Comparison of ENCODE assay signal across 11 cellular contexts in genomic region chr1:170668301-170668789, GRCh38. TPM values are rescaled to one million over a fixed set of nuclear protein-coding genes. Genes with fewer than 3 reads are reported as not detected.
DNase-seq lines count a peak whose midpoint lies in the region; ATAC-seq and TF ChIP-seq lines count a peak whose summit lies in the region.
"Had no signal": no experiment of that assay in that cellular context is flagged by ENCODE, and none has a peak within 500 bp of the region (broad histone marks: within the 10 kb centered on the region; RNA-seq: fewer than 3 reads in every experiment).

No MANE protein-coding gene starts in this region.

- peaks cover 77% of the 10 kb centered on the region for H3K27me3 Mint-ChIP-seq in activated T-helper 17 cell treated with anti-CD3 and anti-CD28 coated beads, Interleukin-2, amount 50 U/mL, for 72 hours
- H3K27me3 Mint-ChIP-seq in type B pancreatic cell (peaks cover 99% of the 10 kb centered on the region), MCF 10A (ENCODE audit: insufficient read depth, unreplicated experiment) (peaks cover 16% of the 10 kb centered on the region)

- H3K27ac Mint-ChIP-seq in activated T-helper 17 cell treated with anti-CD3 and anti-CD28 coated beads, Interleukin-2, amount 50 U/mL, for 72 hours, result no peak overlapping the region
- peak overlapping the region; percentile 71 for H3K27ac Mint-ChIP-seq in type B pancreatic cell
- no peak overlapping the region for H3K27ac Mint-ChIP-seq in MCF 10A (ENCODE audit: low read depth, unreplicated experiment)

- no peak for ATAC-seq in heart right ventricle
- no peak for ATAC-seq in activated T-helper 17 cell treated with anti-CD3 and anti-CD28 coated beads, Interleukin-2, amount 50 U/mL, for 72 hours (replicated peaks)

- CTCF ChIA-PET in MCF 10A (lab: Yijun Ruan, JAX), result no interaction called here

- no peak for DNase-seq in heart right ventricle
- no peak for DNase-seq in cardiac septum (ENCODE audit: low spot score)
- DNase-seq in islet precursor cell, result peak; percentile 58
- DNase-seq in type B pancreatic cell (ENCODE audit: extremely low spot score, unreplicated experiment), result no peak
- DNase-seq in cortex of kidney (lab: John Stamatoyannopoulos, UW), result no peak
- no peak for DNase-seq in MCF 10A (ENCODE audit: unreplicated experiment)
- DNase-seq in HuH-7 (ENCODE audit: low spot score), result no peak
- DNase-seq: DMS79 treated with DMSO at 0.1 percent for 48 hours, NCI-H1436 had no signal

- H3K4me3 Mint-ChIP-seq in activated T-helper 17 cell treated with anti-CD3 and anti-CD28 coated beads, Interleukin-2, amount 50 U/mL, for 72 hours, result peak overlapping the region; percentile 13
- peak overlapping the region; percentile 90 for H3K4me3 Mint-ChIP-seq in type B pancreatic cell
- no peak overlapping the region for H3K4me3 Mint-ChIP-seq in MCF 10A (ENCODE audit: unreplicated experiment)

- POLR2A ChIA-PET in MCF 10A (lab: Yijun Ruan, JAX), result no interaction called here

- no peaks in the 10 kb centered on the region for H3K9me3 Mint-ChIP-seq in activated T-helper 17 cell treated with anti-CD3 and anti-CD28 coated beads, Interleukin-2, amount 50 U/mL, for 72 hours
- H3K9me3 Mint-ChIP-seq in type B pancreatic cell (no peaks in the 10 kb centered on the region), MCF 10A (ENCODE audit: unreplicated experiment) (no peaks in the 10 kb centered on the region)

- H3K36me3 ChIP-seq in heart right ventricle, result peaks cover 0 to 13% (median 0%) of the 10 kb centered on the region in 9 donors

- no peaks in the 10 kb centered on the region for H3K36me3 Mint-ChIP-seq in activated T-helper 17 cell treated with anti-CD3 and anti-CD28 coated beads, Interleukin-2, amount 50 U/mL, for 72 hours (ENCODE audit: low read depth)
- H3K36me3 Mint-ChIP-seq in type B pancreatic cell (peaks cover 47% of the 10 kb centered on the region), MCF 10A (ENCODE audit: insufficient read depth, unreplicated experiment) (no peaks in the 10 kb centered on the region)

- peaks cover 0 to 72% (median 25%) of the 10 kb centered on the region in 9 donors for H3K4me1 ChIP-seq in heart right ventricle

- no TSS peak for BruUV-seq in MCF 10A (replicated peaks; lab: Mats Ljungman, UMichigan)

- H3K4me3 ChIP-seq in heart right ventricle, result peak overlapping the region in 8 of 10 donors; percentile 6 to 70 (median 36)

- H3K9me3 ChIP-seq in heart right ventricle, result no peaks in the 10 kb centered on the region

- H3K27ac ChIP-seq in heart right ventricle, result peak overlapping the region in 6 of 10 donors; percentile 5 to 98 (median 74)

- TF ChIP-seq CTCF in heart right ventricle (IDR thresholded peaks at IDR 0.05) (no peak), type B pancreatic cell (conservative IDR thresholded peaks at IDR 0.05) (no peak), MCF 10A (IDR thresholded peaks at IDR 0.05; ENCODE audit: unreplicated experiment) (no peak)

- H3K27me3 ChIP-seq in heart right ventricle, result peaks cover 0 to 100% (median 25%) of the 10 kb centered on the region in 7 donors

- no peaks in the 10 kb centered on the region for H3K4me1 Mint-ChIP-seq in activated T-helper 17 cell treated with anti-CD3 and anti-CD28 coated beads, Interleukin-2, amount 50 U/mL, for 72 hours
- peaks cover 48% of the 10 kb centered on the region for H3K4me1 Mint-ChIP-seq in type B pancreatic cell (ENCODE audit: unreplicated experiment)
- H3K4me1 Mint-ChIP-seq in MCF 10A (ENCODE audit: insufficient read depth, unreplicated experiment), result peaks cover 6% of the 10 kb centered on the region

- intact Hi-C loops in heart right ventricle (cut with DNase I) (loop anchor here in 9 of 10 donors (5.0 to 10.0 kb wide), 8 partner anchors 66 to 664 kb away; partner anchors contain the start of gene GORAB (in 4 of the 9)), cardiac septum (cut with DNase I) (loop anchor here (10.0 kb wide), 2 partner anchors 654 to 744 kb away; no protein-coding TSS in a partner anchor), MCF 10A (cut with micrococcal nuclease) (no loop called here)

- 16 to 20% methylated on average over 28 of the region's 28 CpGs for WGBS in heart right ventricle, 2 donors

RNA-seq across cellular contexts. Expression of gene PRRX1, which starts 4.4 kb away (rescaled TPM):
- total RNA-seq in heart right ventricle (100 to 1,000 TPM in 6 of 10 donors, 10 to 100 TPM in 4; 29.7 to 113 (median 104) TPM), cardiac septum (124 TPM), type B pancreatic cell (ENCODE audit: low replicate concordance) (1.7 and 142 TPM in 2 replicates), MCF 10A (2022) (not detected in 2 replicates)
- polyA plus RNA-seq in heart right ventricle, result 10 to 100 TPM; 23.0 to 25.6 TPM
- total RNA-seq in activated T-helper 17 cell treated with anti-CD3 and anti-CD28 coated beads, Interleukin-2, amount 50 U/mL, for 72 hours, result not detected
- total RNA-seq: T-helper 1 cell treated with Interleukin-12 subunit alpha and Interleukin-12 subunit beta and Interleukin-4 antibody, amounts not matched to agents 30 ng/mL and 1 ng/mL, for 36 hours had no signal
